Comparison of ENCODE assay signal across 8 cellular contexts in genomic region chr6:83430606-83431544, GRCh38. TPM values are rescaled to one million over a fixed set of nuclear protein-coding genes. Genes with fewer than 3 reads are reported as not detected.
A peak's percentile ranks its signal among the peaks of the same experiment; 100 is the strongest.
DNase-seq lines count a peak whose midpoint lies in the region; ATAC-seq and TF ChIP-seq lines count a peak whose summit lies in the region.

Gene ME1 (minus strand): TSS chr6:83431051. CDS start chr6:83430954, 97 bp downstream.

- no peaks in the 10 kb centered on the region for H3K9me3 ChIP-seq in adipocyte (ENCODE audit: control insufficient read depth, low read length)
- H3K9me3 ChIP-seq in ovary, result no peaks in the 10 kb centered on the region
- H3K9me3 ChIP-seq in uterus, result no peaks in the 10 kb centered on the region

- peak; percentile 84 for DNase-seq in AG08395 (ENCODE audit: low spot score)
- peak; percentile 21 for DNase-seq in NCI-H82 treated with DMSO at 0.1 percent for 48 hours (lab: John Stamatoyannopoulos, UW; ENCODE audit: unreplicated experiment)
- DNase-seq in adipocyte (ENCODE audit: low read depth), result peak; percentile 91
- DNase-seq in Right ventricle myocardium inferior (ENCODE audit: missing footprints), result peak; percentile 92
- DNase-seq in ovary, result peak; percentile 82 to 86 (median 84)
- peak; percentile 55 for DNase-seq in uterus

- peak; percentile 64 for ATAC-seq in GM18858 (IDR thresholded peaks at IDR 0.05; ENCODE audit: unreplicated experiment)
- ATAC-seq in HG02970 (IDR thresholded peaks at IDR 0.05; ENCODE audit: low FRiP score, unreplicated experiment), result peak; percentile 90
- peak; percentile 95 for ATAC-seq in Right ventricle myocardium inferior

- TF ChIP-seq CTCF in ovary (IDR thresholded peaks at IDR 0.05) (no peak), uterus (IDR thresholded peaks at IDR 0.05) (no peak)

- H3K36me3 ChIP-seq in adipocyte (ENCODE audit: control insufficient read depth, insufficient read depth, low read length, severe bottlenecking), result peaks cover 3% of the 10 kb centered on the region
- H3K36me3 ChIP-seq in ovary, result no peaks in the 10 kb centered on the region
- no peaks in the 10 kb centered on the region for H3K36me3 ChIP-seq in uterus

- TF ChIP-seq POLR2A in ovary (IDR thresholded peaks at IDR 0.05) (peak; percentile 19), uterus (IDR thresholded peaks at IDR 0.05) (no peak)

- H3K4me1 ChIP-seq in adipocyte (ENCODE audit: control insufficient read depth, insufficient read depth, low read length) (peaks cover 41% of the 10 kb centered on the region), ovary (ENCODE audit: insufficient read depth) (no peaks in the 10 kb centered on the region), uterus (no peaks in the 10 kb centered on the region)

- TF ChIP-seq EP300 in ovary (IDR thresholded peaks at IDR 0.05), result no peak

- peak within 1 kb of the TSS; percentile 85 to 88 for H3K27ac ChIP-seq in ovary
- peak within 1 kb of the TSS; percentile 35 to 58 for H3K27ac ChIP-seq in uterus

- H3K4me3 ChIP-seq in adipocyte (ENCODE audit: low read length) (peak within 1 kb of the TSS; percentile 97), ovary (peak within 1 kb of the TSS; percentile 45), uterus (peak within 1 kb of the TSS; percentile 44 to 59)

- peak within 1 kb of the TSS; percentile 95 for H3K9ac ChIP-seq in adipocyte (ENCODE audit: low read length)

- intact Hi-C loops in Right ventricle myocardium inferior (cut with DNase I) (loop anchor here (5.0 kb wide), 1 partner anchor 81 kb away; the partner anchor contains the start of gene PRSS35), ovary (cut with DNase I) (no loop called here), uterus (cut with DNase I; ENCODE audit: low total_unique reads) (no loop called here)

- no peaks in the 10 kb centered on the region for H3K27me3 ChIP-seq in adipocyte (replicated peaks; ENCODE audit: control insufficient read depth, insufficient read depth, low read length)
- no peaks in the 10 kb centered on the region for H3K27me3 ChIP-seq in ovary
- no peaks in the 10 kb centered on the region for H3K27me3 ChIP-seq in uterus

- 4 to 10% (median 4%) methylated on average over 65 to 74 of the region's 74 CpGs for WGBS in ovary, 3 donors

RNA-seq across cellular contexts. Expression of gene ME1, which starts in this region (rescaled TPM):
- total RNA-seq in Right ventricle myocardium inferior (24.8 TPM), ovary (10 to 100 TPM in 6 of 7 donors, 1 to 10 TPM in 1; 9.9 to 19.6 (median 14.9) TPM), uterus (10 to 100 TPM in 1 of 4 donors, 1 to 10 TPM in 3; 1.0 to 18.5 (median 3.2) TPM)
- 10 to 100 TPM in 1 of 2 donors, 1 to 10 TPM in 1; 7.5 to 17.0 TPM for polyA plus RNA-seq in ovary

Comparison
In these comparisons a context has a peak if more than half of its experiments do, and no peak if none do; other contexts are left out.
1. Peak in every context shown above with its lines: DNase-seq, ATAC-seq, H3K4me3 ChIP-seq and H3K27ac ChIP-seq.
2. DNase-seq: peak in every context shown above with its lines; median percentile 92 in Right ventricle myocardium inferior; 91 in adipocyte; 84 in AG08395; 84 in ovary; 55 in uterus; 21 in NCI-H82 treated with DMSO at 0.1 percent for 48 hours.
3. H3K4me3 ChIP-seq: peak in every context shown above with its lines; median percentile 97 in adipocyte; 52 in uterus; 45 in ovary.